Comparison of ENCODE assay signal across 20 cellular contexts in genomic region chr12:46134205-46134811, GRCh38.
DNase-seq lines count a peak whose midpoint lies in the region; ATAC-seq and TF ChIP-seq lines count a peak whose summit lies in the region.
"Had no signal": no experiment of that assay in that cellular context is flagged by ENCODE, and none has a peak within 500 bp of the region (broad histone marks: within the 10 kb centered on the region; RNA-seq: fewer than 3 reads in every experiment).

No MANE protein-coding gene starts in this region.

- no peaks in the 10 kb centered on the region for H3K9me3 ChIP-seq in mesenchymal stem cell (ENCODE audit: control insufficient read depth, low read length)
- H3K9me3 ChIP-seq: HAP-1 had no signal

- no peak overlapping the region for H3K9ac ChIP-seq in mesenchymal stem cell (ENCODE audit: low read length)
- H3K9ac ChIP-seq: GM23248 had no signal

- no peak overlapping the region for H2BK5ac ChIP-seq in mesenchymal stem cell (ENCODE audit: low read depth, low read length, poor library complexity, severe bottlenecking)

- no peak overlapping the region for H3K27ac ChIP-seq in mesenchymal stem cell (ENCODE audit: low read length, poor library complexity, severe bottlenecking)
- H3K27ac ChIP-seq: C4-2B, GM23248 had no signal

- H3K27me3 Mint-ChIP-seq in type B pancreatic cell = no peaks in the 10 kb centered on the region
- no peaks in the 10 kb centered on the region for H3K27me3 Mint-ChIP-seq in stimulated activated naive CD8-positive, alpha-beta T cell treated with anti-CD3 and anti-CD28 coated beads, Interleukin-15, amount 100 ng/mL, for 72 hours

- H2AK5ac ChIP-seq in mesenchymal stem cell (ENCODE audit: low read length, severe bottlenecking) = no peak overlapping the region

- TF ChIP-seq CTCF in type B pancreatic cell (conservative IDR thresholded peaks at IDR 0.05) = no peak

- no peak overlapping the region for H2BK15ac ChIP-seq in mesenchymal stem cell (ENCODE audit: low read depth, poor library complexity, severe bottlenecking)

- POLR2A ChIA-PET in HEK293T (lab: Yijun Ruan, JAX) = interaction anchor here (1.4 to 1.5 kb wide), 2 partner anchors 10 to 17 kb away, joined by 3 to 10 read pairs; no protein-coding TSS in a partner anchor

- H3K36me3 ChIP-seq in mesenchymal stem cell (ENCODE audit: control insufficient read depth in 1 of 2, insufficient read depth in 2 of 2, low read depth in 1 of 2, low read length in 2 of 2) = no peaks in the 10 kb centered on the region
- H3K36me3 ChIP-seq: HAP-1 had no signal

- no peaks in the 10 kb centered on the region for H3K9me3 Mint-ChIP-seq in type B pancreatic cell
- H3K9me3 Mint-ChIP-seq in stimulated activated naive CD8-positive, alpha-beta T cell treated with anti-CD3 and anti-CD28 coated beads, Interleukin-15, amount 100 ng/mL, for 72 hours = no peaks in the 10 kb centered on the region

- no peaks in the 10 kb centered on the region for H3K79me1 ChIP-seq in mesenchymal stem cell (replicated peaks; ENCODE audit: low read length, poor library complexity, severe bottlenecking)

- H3K4ac ChIP-seq in mesenchymal stem cell (ENCODE audit: low read depth in 1 of 2, low read length in 2 of 2) = no peak overlapping the region

- ATAC-seq in stimulated activated naive CD8-positive, alpha-beta T cell treated with anti-CD3 and anti-CD28 coated beads, Interleukin-15, amount 100 ng/mL, for 72 hours = no peak
- no peak for ATAC-seq in HG03432 (IDR thresholded peaks at IDR 0.05; ENCODE audit: unreplicated experiment)
- ATAC-seq: K562, Right ventricle myocardium inferior had no signal

- H3K4me1 ChIP-seq in mesenchymal stem cell (ENCODE audit: control insufficient read depth, insufficient read depth, low read depth, low read length) = no peaks in the 10 kb centered on the region
- H3K4me1 ChIP-seq: HAP-1 had no signal

- WGBS in mesenchymal stem cell = 65% methylated on average over 2 of the region's 2 CpGs

- H2BK120ac ChIP-seq in mesenchymal stem cell (ENCODE audit: low read depth, low read length) = no peak overlapping the region

- H3K27ac Mint-ChIP-seq in type B pancreatic cell = peak overlapping the region; percentile 78
- H3K27ac Mint-ChIP-seq in stimulated activated naive CD8-positive, alpha-beta T cell treated with anti-CD3 and anti-CD28 coated beads, Interleukin-15, amount 100 ng/mL, for 72 hours = no peak overlapping the region

- CTCF ChIA-PET in HEK293T (lab: Yijun Ruan, JAX) = interaction anchor here (2.4 kb wide), 1 partner anchor 9 kb away, joined by 12 read pairs; no protein-coding TSS in a partner anchor

- H3K14ac ChIP-seq in mesenchymal stem cell (ENCODE audit: low read length in 2 of 2) = no peak overlapping the region

- no peak overlapping the region for H4K8ac ChIP-seq in mesenchymal stem cell (ENCODE audit: low read length)

- no peaks in the 10 kb centered on the region for H3K36me3 Mint-ChIP-seq in type B pancreatic cell

- peak; percentile 45 for DNase-seq in HEK293T (ENCODE audit: extremely low spot score)
- DNase-seq in dedifferentiated amniotic fluid mesenchymal stem cell (ENCODE audit: extremely low spot score) = peak; percentile 21
- peak; percentile 50 for DNase-seq in mesenchymal stem cell
- DNase-seq in type B pancreatic cell (ENCODE audit: extremely low spot score, unreplicated experiment) = no peak
- DNase-seq in DMS 273 treated with DMSO at 0.1 percent for 48 hours (lab: John Stamatoyannopoulos, UW) = no peak
- no peak for DNase-seq in stimulated activated naive CD8-positive, alpha-beta T cell treated with anti-CD3 and anti-CD28 coated beads, Interleukin-15, amount 100 ng/mL, for 72 hours
- DNase-seq: AML-193, GF-D8, GM23248, NCI-H1092 treated with DMSO at 0.1 percent for 48 hours, NCI-H146, NCI-H2029 treated with DMSO at 0.1 percent for 48 hours, NCI-H2171 treated with DMSO at 0.1 percent for 48 hours, NCI-H446 treated with DMSO at 0.1 percent for 48 hours, NCI-H69 had no signal

- no peak overlapping the region for H3K4me3 ChIP-seq in mesenchymal stem cell (ENCODE audit: insufficient read depth in 1 of 2, low read depth in 1 of 2, low read length in 2 of 2)
- H3K4me3 ChIP-seq: GM23248, HAP-1, K562 had no signal

- H3K23ac ChIP-seq in mesenchymal stem cell (ENCODE audit: low read length in 2 of 2) = no peak overlapping the region

- H3K4me1 Mint-ChIP-seq in type B pancreatic cell (ENCODE audit: unreplicated experiment) = peaks cover 7% of the 10 kb centered on the region
- H3K4me1 Mint-ChIP-seq in stimulated activated naive CD8-positive, alpha-beta T cell treated with anti-CD3 and anti-CD28 coated beads, Interleukin-15, amount 100 ng/mL, for 72 hours = no peaks in the 10 kb centered on the region

- peak overlapping the region; percentile 6 for H3K4me3 Mint-ChIP-seq in type B pancreatic cell
- H3K4me3 Mint-ChIP-seq in stimulated activated naive CD8-positive, alpha-beta T cell treated with anti-CD3 and anti-CD28 coated beads, Interleukin-15, amount 100 ng/mL, for 72 hours = no peak overlapping the region

- H3K4me2 ChIP-seq in mesenchymal stem cell (ENCODE audit: low read length, poor library complexity, severe bottlenecking) = no peak overlapping the region

- no peak overlapping the region for H2BK12ac ChIP-seq in mesenchymal stem cell (ENCODE audit: low read length in 2 of 2)

- H2AFZ ChIP-seq in mesenchymal stem cell (ENCODE audit: low read depth, low read length) = no peak overlapping the region
- H2AFZ ChIP-seq: GM23248 had no signal

- H4K91ac ChIP-seq in mesenchymal stem cell (ENCODE audit: low read length) = no peak overlapping the region

- peaks cover 0 to 5% of the 10 kb centered on the region in 2 experiments for H3K27me3 ChIP-seq in mesenchymal stem cell (ENCODE audit: control insufficient read depth in 1 of 2, insufficient read depth in 1 of 2, low read length in 2 of 2)

- no peak overlapping the region for H3K18ac ChIP-seq in mesenchymal stem cell (ENCODE audit: low read depth in 1 of 2, low read length in 2 of 2)

TF ChIP-seq in HEK293T, 16 proteins besides CTCF, POLR2A, EP300 and RAD21:
- no peak for TF ChIP-seq HDGF (IDR thresholded peaks at IDR 0.05; ENCODE audit: borderline replicate concordance)
- no peak for TF ChIP-seq ELF4 (IDR thresholded peaks at IDR 0.05)
- TF ChIP-seq SUZ12 (IDR thresholded peaks at IDR 0.05) = no peak
- TF ChIP-seq ZNF384 (IDR thresholded peaks at IDR 0.05) = 0 out of 2 replicates have a peak, but pooled peaks have one; percentile 24
- TF ChIP-seq FOXM1 (IDR thresholded peaks at IDR 0.05; ENCODE audit: borderline replicate concordance) = no peak
- no peak for TF ChIP-seq SP1 (IDR thresholded peaks at IDR 0.05)
- peak; percentile 36; the same call in 1 of the 2 replicates for TF ChIP-seq FOXA1 (IDR thresholded peaks at IDR 0.05)
- no peak for TF ChIP-seq BHLHE40 (IDR thresholded peaks at IDR 0.05; ENCODE audit: borderline replicate concordance)
- TF ChIP-seq L3MBTL2 (conservative IDR thresholded peaks at IDR 0.05) = no peak
- peak; percentile 78; the same call in 1 of the 2 replicates for TF ChIP-seq LEF1 (IDR thresholded peaks at IDR 0.05; ENCODE audit: borderline replicate concordance)
- no peak for TF ChIP-seq NFRKB (IDR thresholded peaks at IDR 0.05)
- no peak for TF ChIP-seq ARNT (IDR thresholded peaks at IDR 0.05)
- no peak for TF ChIP-seq TARDBP (IDR thresholded peaks at IDR 0.05)
- peak; percentile 35; the same call in 1 of the 2 replicates for TF ChIP-seq FOXK2 (IDR thresholded peaks at IDR 0.05)
- TF ChIP-seq CTBP1 (IDR thresholded peaks at IDR 0.05; ENCODE audit: borderline replicate concordance) = peak; percentile 89
- peak; percentile 95 for TF ChIP-seq PKNOX1 (IDR thresholded peaks at IDR 0.05)
TF ChIP-seq in HEK293T: peak in this region for 6.

Comparison
In these comparisons a context has a peak if more than half of its experiments do, and no peak if none do; other contexts are left out.
1. DNase-seq: peak in HEK293T (single experiment), dedifferentiated amniotic fluid mesenchymal stem cell (single experiment) and mesenchymal stem cell (single experiment); none in type B pancreatic cell (single experiment), DMS 273 treated with DMSO at 0.1 percent for 48 hours (single experiment) and stimulated activated naive CD8-positive, alpha-beta T cell treated with anti-CD3 and anti-CD28 coated beads, Interleukin-15, amount 100 ng/mL, for 72 hours (0 of 2).